In genomic region chr12:111448831-111449790, GRCh38 we compare ENCODE assay signal across 11 cellular contexts. TPM values are rescaled to one million over a fixed set of nuclear protein-coding genes. Genes with fewer than 3 reads are reported as not detected.
DNase-seq lines count a peak whose midpoint lies in the region; ATAC-seq, FAIRE-seq and TF ChIP-seq lines count a peak whose summit lies in the region.
"Had no signal": no experiment of that assay in that cellular context is flagged by ENCODE, and none has a peak within 500 bp of the region (broad histone marks: within the 10 kb centered on the region; RNA-seq: fewer than 3 reads in every experiment).

No MANE protein-coding gene starts in this region.

- H3K4me1 ChIP-seq in subcutaneous abdominal adipose tissue (ENCODE audit: control insufficient read depth in 5 of 5, insufficient read depth in 5 of 5, low read length in 5 of 5): peaks cover 18 to 70% (median 57%) of the 10 kb centered on the region in 5 donors

- H3K27me3 Mint-ChIP-seq in activated CD8-positive, alpha-beta memory T cell treated with anti-CD3 and anti-CD28 coated beads, Interleukin-2, amount 10 ng/mL, durations not matched to agents 7 days and 5 days: no peaks in the 10 kb centered on the region

- H3K9ac ChIP-seq in subcutaneous abdominal adipose tissue (ENCODE audit: low read length in 5 of 5): peak overlapping the region in 1 of 5 donors; percentile 17

- CTCF ChIA-PET in activated CD8-positive, alpha-beta memory T cell treated with anti-CD3 and anti-CD28 coated beads, Interleukin-2, amount 10 ng/mL, durations not matched to agents 7 days and 5 days (lab: Charles Lee): interaction anchor here (1.0 to 31.7 kb wide), 7 partner anchors 10 to 118 kb away, joined by 3 to 950 read pairs (median 6); partner anchors contain the start of gene SH2B3

- ATAC-seq in activated CD8-positive, alpha-beta memory T cell treated with anti-CD3 and anti-CD28 coated beads, Interleukin-2, amount 10 ng/mL, durations not matched to agents 7 days and 5 days: no peak

- H3K27ac ChIP-seq in subcutaneous abdominal adipose tissue (ENCODE audit: low read depth, low read length): peak overlapping the region; percentile 21
- H3K27ac ChIP-seq: thoracic aorta had no signal

- TF ChIP-seq CTCF in D721Med (IDR thresholded peaks at IDR 0.05; ENCODE audit: insufficient read depth, missing control alignments): no peak

- no peaks in the 10 kb centered on the region for H3K9me3 ChIP-seq in subcutaneous abdominal adipose tissue (ENCODE audit: control insufficient read depth in 5 of 5, low read length in 5 of 5)
- H3K9me3 ChIP-seq: thoracic aorta had no signal

- peaks cover 49% of the 10 kb centered on the region for H3K36me3 Mint-ChIP-seq in activated CD8-positive, alpha-beta memory T cell treated with anti-CD3 and anti-CD28 coated beads, Interleukin-2, amount 10 ng/mL, durations not matched to agents 7 days and 5 days

- no peaks in the 10 kb centered on the region for H3K9me3 Mint-ChIP-seq in activated CD8-positive, alpha-beta memory T cell treated with anti-CD3 and anti-CD28 coated beads, Interleukin-2, amount 10 ng/mL, durations not matched to agents 7 days and 5 days (ENCODE audit: low read depth)

- peaks cover 6 to 84% (median 75%) of the 10 kb centered on the region in 5 donors for H3K36me3 ChIP-seq in subcutaneous abdominal adipose tissue (ENCODE audit: control insufficient read depth in 5 of 5, insufficient read depth in 5 of 5, low read length in 5 of 5)

- H3K4me3 ChIP-seq in subcutaneous abdominal adipose tissue (ENCODE audit: low read depth in 1 of 5, low read length in 5 of 5): no peak overlapping the region
- H3K4me3 ChIP-seq: thoracic aorta had no signal

- no peak for FAIRE-seq in D721Med (lab: Jason Lieb, UNC)

- H3K4me3 Mint-ChIP-seq in activated CD8-positive, alpha-beta memory T cell treated with anti-CD3 and anti-CD28 coated beads, Interleukin-2, amount 10 ng/mL, durations not matched to agents 7 days and 5 days: no peak overlapping the region

- DNase-seq in activated CD8-positive, alpha-beta memory T cell treated with anti-CD3 and anti-CD28 coated beads for 24 hours: peak; percentile 48
- DNase-seq in activated CD8-positive, alpha-beta memory T cell treated with anti-CD3 and anti-CD28 coated beads, Interleukin-2, amount 50 U/mL, for 4 hours: no peak
- peak; percentile 34 for DNase-seq in activated CD8-positive, alpha-beta memory T cell treated with anti-CD3 and anti-CD28 coated beads, Interleukin-2, amount 10 ng/mL, durations not matched to agents 7 days and 5 days
- DNase-seq in islet precursor cell: peak; percentile 22
- DNase-seq in D721Med (ENCODE audit: insufficient read length, low spot score): no peak
- DNase-seq in DMS 273 treated with DMSO at 0.1 percent for 48 hours (lab: John Stamatoyannopoulos, UW): no peak
- no peak for DNase-seq in kidney glomerular epithelial cell (lab: John Stamatoyannopoulos, UW)
- DNase-seq: activated CD4-positive, alpha-beta T cell treated with anti-CD3 and anti-CD28 coated beads, Interleukin-2, amount 50 U/mL, for 4 hours; NCI-H748 treated with DMSO at 0.1 percent for 48 hours had no signal

- H3K4me1 Mint-ChIP-seq in activated CD8-positive, alpha-beta memory T cell treated with anti-CD3 and anti-CD28 coated beads, Interleukin-2, amount 10 ng/mL, durations not matched to agents 7 days and 5 days: peaks cover 58% of the 10 kb centered on the region

- peak overlapping the region; percentile 22 for H3K27ac Mint-ChIP-seq in activated CD8-positive, alpha-beta memory T cell treated with anti-CD3 and anti-CD28 coated beads, Interleukin-2, amount 10 ng/mL, durations not matched to agents 7 days and 5 days

- no peaks in the 10 kb centered on the region for H3K27me3 ChIP-seq in subcutaneous abdominal adipose tissue (ENCODE audit: control insufficient read depth in 5 of 5, insufficient read depth in 4 of 5, low read length in 5 of 5)

RNA-seq across cellular contexts. Expression of gene SH2B3, which starts 43.4 kb away (rescaled TPM):
- total RNA-seq in activated CD8-positive, alpha-beta memory T cell treated with anti-CD3 and anti-CD28 coated beads, Interleukin-2, amount 10 ng/mL, durations not matched to agents 7 days and 5 days: 10 to 100 TPM; 24.9 to 51.3 TPM

Comparison
In these comparisons a context has a peak if more than half of its experiments do, and no peak if none do; other contexts are left out.
1. DNase-seq: peak in activated CD8-positive, alpha-beta memory T cell treated with anti-CD3 and anti-CD28 coated beads for 24 hours (single experiment), activated CD8-positive, alpha-beta memory T cell treated with anti-CD3 and anti-CD28 coated beads, Interleukin-2, amount 10 ng/mL, durations not matched to agents 7 days and 5 days (single experiment) and islet precursor cell (single experiment); none in activated CD8-positive, alpha-beta memory T cell treated with anti-CD3 and anti-CD28 coated beads, Interleukin-2, amount 50 U/mL, for 4 hours (single experiment), D721Med (single experiment), DMS 273 treated with DMSO at 0.1 percent for 48 hours (single experiment) and kidney glomerular epithelial cell (single experiment).